19 cellular contexts compared by ENCODE assay signal in genomic region chr3:108500728-108501127, GRCh38. TPM values are rescaled to one million over a fixed set of nuclear protein-coding genes. Genes with fewer than 3 reads are reported as not detected.
"Had no signal": no experiment of that assay in that cellular context is flagged by ENCODE, and none has a peak within 500 bp of the region (broad histone marks: within the 10 kb centered on the region; RNA-seq: fewer than 3 reads in every experiment).

No MANE protein-coding gene starts in this region.

- H3K27ac ChIP-seq: cardiac muscle cell, dorsolateral prefrontal cortex, prostate gland, right lobe of liver, testis, upper lobe of left lung, WERI-Rb-1 had no signal

- DNase-seq: activated CD4-positive, alpha-beta T cell treated with anti-CD3 and anti-CD28 coated beads, Interleukin-2, amount 50 U/mL, for 48 hours; activated CD8-positive, alpha-beta memory T cell treated with anti-CD3 and anti-CD28 coated beads, Interleukin-2, amount 10 ng/mL, durations not matched to agents 7 days and 5 days; activated naive CD4-positive, alpha-beta T cell treated with anti-CD3 and anti-CD28 coated beads, Interleukin-2, amount 10 ng/mL, durations not matched to agents 7 days and 5 days; activated T-cell treated with anti-CD3 and anti-CD28 coated beads, Interleukin-2, amount 50 U/mL, for 24 hours; dorsolateral prefrontal cortex; endodermal cell; glutamatergic neuron; hypothalamus; nephron progenitor cell; occipital lobe; right lobe of liver; stimulated activated naive CD8-positive, alpha-beta T cell treated with anti-CD3 and anti-CD28 coated beads, Interleukin-15, amount 100 ng/mL, for 72 hours; testis; upper lobe of left lung; WERI-Rb-1 had no signal

- ATAC-seq: activated CD8-positive, alpha-beta memory T cell treated with anti-CD3 and anti-CD28 coated beads, Interleukin-2, amount 10 ng/mL, durations not matched to agents 7 days and 5 days; right lobe of liver; stimulated activated naive CD8-positive, alpha-beta T cell treated with anti-CD3 and anti-CD28 coated beads, Interleukin-15, amount 100 ng/mL, for 72 hours had no signal

- H3K4me1 ChIP-seq: prostate gland, right lobe of liver, testis, upper lobe of left lung had no signal

- H3K4me3 ChIP-seq: cardiac muscle cell, dorsolateral prefrontal cortex, prostate gland, right lobe of liver, smooth muscle cell, testis, upper lobe of left lung had no signal

- H3K27me3 ChIP-seq: cardiac muscle cell, dorsolateral prefrontal cortex, right lobe of liver, testis, upper lobe of left lung had no signal

- H3K4me2 ChIP-seq: smooth muscle cell had no signal

- H3K9me3 ChIP-seq: prostate gland, right lobe of liver, testis, upper lobe of left lung had no signal

- H3K36me3 ChIP-seq: cardiac muscle cell, prostate gland, right lobe of liver, upper lobe of left lung, WERI-Rb-1 had no signal

RNA-seq across cellular contexts. Expression of gene MYH15, which starts 9.7 kb away (rescaled TPM):
- total RNA-seq: kidney epithelial cell, right lobe of liver had no signal
- polyA plus RNA-seq: smooth muscle cell had no signal
